8 cellular contexts compared by ENCODE assay signal in the genomic region with DNA sequence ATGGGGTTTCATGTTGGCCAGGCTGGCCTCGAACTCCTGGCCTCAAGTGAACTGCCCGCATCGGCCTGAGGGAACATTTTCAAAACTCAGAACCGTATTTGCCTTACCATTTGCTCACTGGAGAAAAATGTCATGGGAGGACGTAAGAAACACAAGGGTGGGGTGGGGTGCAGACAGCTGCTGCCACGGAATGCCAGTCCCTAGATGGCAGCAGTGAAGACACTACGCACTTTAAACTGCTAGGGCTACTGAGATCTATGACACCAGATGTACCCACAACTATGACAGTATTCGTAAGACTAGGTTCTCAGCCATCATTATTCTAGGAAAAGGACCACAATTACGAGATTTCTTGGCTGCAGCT.
DNase-seq lines count a peak whose midpoint lies in the region; ATAC-seq, FAIRE-seq and TF ChIP-seq lines count a peak whose summit lies in the region.
"Not testable (repeated sequence)": the region's sequence is repeated elsewhere in the genome, so short reads cannot be mapped to it uniquely, and the experiment has no call there.

No MANE protein-coding gene starts in this region.

- FAIRE-seq in urothelium cell line (lab: Jason Lieb, UNC): peak; percentile 88

- H3K27me3 ChIP-seq in WERI-Rb-1 (ENCODE audit: insufficient read depth, low read depth, severe bottlenecking); iPS-15b (ENCODE audit: control insufficient read depth, insufficient read depth, low read length); rectal smooth muscle tissue (ENCODE audit: control insufficient read depth, insufficient read depth, low read length): not testable (repeated sequence)

- peak; percentile 50 for TF ChIP-seq CTCF in GM12872 (IDR thresholded peaks at IDR 0.05; ENCODE audit: insufficient read depth, low read depth, low read length)
- peak; percentile 43; the same call in 1 of the 2 replicates for TF ChIP-seq CTCF in WERI-Rb-1 (IDR thresholded peaks at IDR 0.05; ENCODE audit: low read depth, low read length)

- H3K4me3 ChIP-seq in WERI-Rb-1 (ENCODE audit: low read depth, low read length) (peak overlapping the region; percentile 73), iPS-15b (ENCODE audit: low read depth, low read length) (peak overlapping the region; percentile 71), rectal smooth muscle tissue (ENCODE audit: low read length) (peak overlapping the region; percentile 73)

- peak; percentile 21 for ATAC-seq in HG02981 (IDR thresholded peaks at IDR 0.05; ENCODE audit: unreplicated experiment)

- not testable (repeated sequence) for H3K9me3 ChIP-seq in WERI-Rb-1 (ENCODE audit: severe bottlenecking); iPS-15b (ENCODE audit: control insufficient read depth, insufficient read depth, low read length)

- H3K27ac ChIP-seq in WERI-Rb-1 (peak overlapping the region; percentile 75; the same call in 1 of the 2 replicates), rectal smooth muscle tissue (ENCODE audit: low read depth, low read length) (peak overlapping the region; percentile 99)

- not testable (repeated sequence) for H3K9ac ChIP-seq in iPS-15b (ENCODE audit: low read depth, low read length)
- H3K9ac ChIP-seq in rectal smooth muscle tissue (ENCODE audit: low read length): peak overlapping the region; percentile 98

- not testable (repeated sequence) for H3K36me3 ChIP-seq in WERI-Rb-1; iPS-15b (ENCODE audit: control insufficient read depth, insufficient read depth, low read length); rectal smooth muscle tissue (ENCODE audit: control insufficient read depth, insufficient read depth, low read length)

- DNase-seq in NCI-H2196 treated with DMSO at 0.1 percent for 48 hours (lab: John Stamatoyannopoulos, UW; ENCODE audit: unreplicated experiment) (peak; percentile 31), WERI-Rb-1 (peak; percentile 26), brain pericyte (ENCODE audit: low read depth, low spot score) (peak; percentile 15), urothelium cell line (ENCODE audit: low spot score) (peak; percentile 23)

- H3K4me1 ChIP-seq in iPS-15b (ENCODE audit: control insufficient read depth, insufficient read depth, low read length); rectal smooth muscle tissue (ENCODE audit: control insufficient read depth, insufficient read depth, low read length): not testable (repeated sequence)

Comparison
In these comparisons a context has a peak if more than half of its experiments do, and no peak if none do; other contexts are left out.
1. Peak in every context shown above with its lines: DNase-seq, ATAC-seq, H3K4me3 ChIP-seq and H3K27ac ChIP-seq.